ENCODE assay signal across 6 cellular contexts in genomic region chr2:156305121-156305520, GRCh38. TPM values are rescaled to one million over a fixed set of nuclear protein-coding genes. Genes with fewer than 3 reads are reported as not detected.
"Had no signal": no experiment of that assay in that cellular context is flagged by ENCODE, and none has a peak within 500 bp of the region (broad histone marks: within the 10 kb centered on the region; RNA-seq: fewer than 3 reads in every experiment).

No MANE protein-coding gene starts in this region.

- H3K27ac Mint-ChIP-seq: IgD-negative memory B cell had no signal

- H3K27ac ChIP-seq: HL-60 had no signal

- H3K36me3 Mint-ChIP-seq: IgD-negative memory B cell had no signal

- FAIRE-seq: HepG2, HTR-8/SVneo, K562 had no signal

- DNase-seq: IMR-90 had no signal

- ATAC-seq: HepG2, K562 had no signal

- H3K4me3 ChIP-seq: K562 had no signal

RNA-seq across cellular contexts. Expression of gene NR4A2, which starts 27.4 kb away (rescaled TPM):
- total RNA-seq: HepG2 had no signal
- polyA plus RNA-seq: HepG2 had no signal
